In genomic region chr7:144782883-144783282, GRCh38 we compare ENCODE assay signal across 28 cellular contexts.
"Had no signal": no experiment of that assay in that cellular context is flagged by ENCODE, and none has a peak within 500 bp of the region (broad histone marks: within the 10 kb centered on the region; RNA-seq: fewer than 3 reads in every experiment).

No MANE protein-coding gene starts in this region.

- H3K4me3 Mint-ChIP-seq: natural killer cell; nephron; neural progenitor cell; stimulated activated effector memory CD8-positive, alpha-beta T cell treated with anti-CD3 and anti-CD28 coated beads, Interleukin-12 subunit alpha, Interleukin-12 subunit beta, amount 100 ng/mL, for 72 hours; stimulated activated naive B cell treated with anti-CD40 and anti-IgM and Interleukin-4, amounts not matched to agents 10 μg/mL and 1 μg/mL and 100 μg/mL, for 72 hours; stimulated activated naive CD8-positive, alpha-beta T cell treated with anti-CD3 and anti-CD28 coated beads, Interleukin-15, Interleukin-2, amounts not matched to agents 100 ng/mL and 50 ng/mL, for 24 hours; type B pancreatic cell had no signal

- H3K36me3 ChIP-seq: neural progenitor cell, ovary, right lobe of liver, sigmoid colon, stomach, tibial artery, transverse colon, upper lobe of right lung had no signal

- H3K4me2 ChIP-seq: neural progenitor cell had no signal

- H3K27me3 Mint-ChIP-seq: progenitor cell of endocrine pancreas; stimulated activated naive B cell treated with anti-CD40 and anti-IgM and Interleukin-4, amounts not matched to agents 10 μg/mL and 1 μg/mL and 100 μg/mL, for 72 hours; stimulated activated naive CD8-positive, alpha-beta T cell treated with anti-CD3 and anti-CD28 coated beads, Interleukin-15, Interleukin-2, amounts not matched to agents 100 ng/mL and 50 ng/mL, for 24 hours had no signal

- H3K9me3 Mint-ChIP-seq: natural killer cell; neural progenitor cell; stimulated activated effector memory CD8-positive, alpha-beta T cell treated with anti-CD3 and anti-CD28 coated beads, Interleukin-12 subunit alpha, Interleukin-12 subunit beta, amount 100 ng/mL, for 72 hours; stimulated activated naive CD8-positive, alpha-beta T cell treated with anti-CD3 and anti-CD28 coated beads, Interleukin-15, Interleukin-2, amounts not matched to agents 100 ng/mL and 50 ng/mL, for 24 hours had no signal

- H3K9me3 ChIP-seq: ovary, psoas muscle, right lobe of liver, sigmoid colon, stomach, testis, tibial artery, transverse colon, upper lobe of right lung, uterus had no signal

- ATAC-seq: natural killer cell; psoas muscle; right cardiac atrium; right lobe of liver; stimulated activated effector memory CD8-positive, alpha-beta T cell treated with anti-CD3 and anti-CD28 coated beads, Interleukin-12 subunit alpha, Interleukin-12 subunit beta, amount 100 ng/mL, for 72 hours; stimulated activated naive B cell treated with anti-CD40 and anti-IgM and Interleukin-4, amounts not matched to agents 10 μg/mL and 1 μg/mL and 100 μg/mL, for 72 hours; upper lobe of right lung had no signal

- H3K27ac Mint-ChIP-seq: natural killer cell; nephron; neural progenitor cell; progenitor cell of endocrine pancreas; stimulated activated effector memory CD8-positive, alpha-beta T cell treated with anti-CD3 and anti-CD28 coated beads, Interleukin-12 subunit alpha, Interleukin-12 subunit beta, amount 100 ng/mL, for 72 hours; stimulated activated naive B cell treated with anti-CD40 and anti-IgM and Interleukin-4, amounts not matched to agents 10 μg/mL and 1 μg/mL and 100 μg/mL, for 72 hours; stimulated activated naive CD8-positive, alpha-beta T cell treated with anti-CD3 and anti-CD28 coated beads, Interleukin-15, Interleukin-2, amounts not matched to agents 100 ng/mL and 50 ng/mL, for 24 hours; type B pancreatic cell had no signal

- H3K79me2 ChIP-seq: parathyroid adenoma had no signal

- DNase-seq: natural killer cell; occipital lobe; ovary; posterior cingulate gyrus; psoas muscle; right cardiac atrium; right lobe of liver; sigmoid colon; small intestine; stimulated activated CD4-positive, alpha-beta T cell treated with anti-CD3 and anti-CD28 coated beads, Interleukin-15, amount 100 ng/mL, for 24 hours; stimulated activated CD4-positive, alpha-beta T cell treated with anti-CD3 and anti-CD28 coated beads, Interleukin-2, amount 100 ng/mL, for 24 hours; stimulated activated CD4-positive, alpha-beta T cell treated with anti-CD3 and anti-CD28 coated beads, Interleukin-2, amount 100 ng/mL, for 48 hours; stimulated activated CD4-positive, alpha-beta T cell treated with anti-CD3 and anti-CD28 coated beads, Interleukin-4, amount 100 ng/mL, for 24 hours; stimulated activated naive B cell treated with anti-CD40 and anti-IgM and Interleukin-4, amounts not matched to agents 10 μg/mL and 1 μg/mL and 100 μg/mL, for 72 hours; stimulated activated naive CD4-positive, alpha-beta T cell treated with Interleukin-2 at 50 U/mL for 16 hours; stomach; testis; tibial artery; transverse colon; upper lobe of right lung; uterus had no signal

- FAIRE-seq: small intestine had no signal

- H3K4me1 Mint-ChIP-seq: nephron; neural progenitor cell; stimulated activated effector memory CD8-positive, alpha-beta T cell treated with anti-CD3 and anti-CD28 coated beads, Interleukin-12 subunit alpha, Interleukin-12 subunit beta, amount 100 ng/mL, for 72 hours had no signal

- H3K36me3 Mint-ChIP-seq: natural killer cell; neural progenitor cell; stimulated activated effector memory CD8-positive, alpha-beta T cell treated with anti-CD3 and anti-CD28 coated beads, Interleukin-12 subunit alpha, Interleukin-12 subunit beta, amount 100 ng/mL, for 72 hours had no signal

- H3K9ac ChIP-seq: neural progenitor cell, parathyroid adenoma had no signal

- H3K27ac ChIP-seq: neural progenitor cell, ovary, parathyroid adenoma, psoas muscle, right lobe of liver, sigmoid colon, stomach, testis, tibial artery, transverse colon, upper lobe of right lung, uterus had no signal

- H3K4me1 ChIP-seq: neural progenitor cell, parathyroid adenoma, right lobe of liver, sigmoid colon, stomach, testis, transverse colon, upper lobe of right lung, uterus had no signal

- H2AFZ ChIP-seq: neural progenitor cell, parathyroid adenoma had no signal

- H3K4me3 ChIP-seq: neural progenitor cell, ovary, psoas muscle, right lobe of liver, sigmoid colon, stomach, testis, tibial artery, transverse colon, upper lobe of right lung, uterus had no signal

- H3K27me3 ChIP-seq: neural progenitor cell, ovary, right lobe of liver, sigmoid colon, stomach, testis, tibial artery, transverse colon, upper lobe of right lung, uterus had no signal
